25 cellular contexts compared by ENCODE assay signal in genomic region chr5:67808340-67808739, GRCh38.
A peak's percentile ranks its signal among the peaks of the same experiment; 100 is the strongest.
DNase-seq lines count a peak whose midpoint lies in the region; ATAC-seq and TF ChIP-seq lines count a peak whose summit lies in the region.
"Had no signal": no experiment of that assay in that cellular context is flagged by ENCODE, and none has a peak within 500 bp of the region (broad histone marks: within the 10 kb centered on the region; RNA-seq: fewer than 3 reads in every experiment).

No MANE protein-coding gene starts in this region.

- no peak overlapping the region for H3K4ac ChIP-seq in neuronal stem cell (ENCODE audit: low read length)

- H4K8ac ChIP-seq in neuronal stem cell (ENCODE audit: low read depth, low read length), result no peak overlapping the region

- H3K4me2 ChIP-seq in neuronal stem cell (ENCODE audit: insufficient read depth, low read length, poor library complexity, severe bottlenecking), result no peak overlapping the region

- no peaks in the 10 kb centered on the region for H3K36me3 ChIP-seq in neuronal stem cell (replicated peaks in 1 of 2; ENCODE audit: control insufficient read depth in 2 of 2, insufficient read depth in 2 of 2, low read length in 2 of 2)
- H3K36me3 ChIP-seq: BE2C, thyroid gland had no signal

- no peak for TF ChIP-seq CTCF in AG10803 (conservative IDR thresholded peaks at IDR 0.05; ENCODE audit: low read length)
- TF ChIP-seq CTCF in fibroblast of the aortic adventitia (IDR thresholded peaks at IDR 0.05; ENCODE audit: insufficient read depth, low read length), result no peak

- H2BK12ac ChIP-seq in neuronal stem cell (ENCODE audit: low read length), result no peak overlapping the region

- no CpG with 5 or more reads among the region's 2 CpGs for WGBS in neuronal stem cell (ENCODE audit: extremely low coverage in 2 of 2, insufficient read length in 2 of 2, insufficient replicate concordance in 1 of 2), 2 donors

- no peaks in the 10 kb centered on the region for H3K79me1 ChIP-seq in neuronal stem cell (ENCODE audit: low read depth, low read length)

- H3K4me3 ChIP-seq in AG10803 (ENCODE audit: low read length) (no peak overlapping the region), fibroblast of the aortic adventitia (ENCODE audit: low read depth, low read length) (no peak overlapping the region), neuronal stem cell (ENCODE audit: low read length in 2 of 2) (no peak overlapping the region)
- H3K4me3 ChIP-seq: dorsolateral prefrontal cortex, thyroid gland had no signal

- H3K27ac ChIP-seq in neuronal stem cell (replicated peaks; ENCODE audit: low read length), result no peak overlapping the region
- H3K27ac ChIP-seq: thyroid gland had no signal

- no peaks in the 10 kb centered on the region for H3K9me3 ChIP-seq in neuronal stem cell (replicated peaks in 1 of 2; ENCODE audit: control insufficient read depth in 2 of 2, insufficient read depth in 1 of 2, low read depth in 1 of 2, low read length in 2 of 2)
- H3K9me3 ChIP-seq: BE2C, thyroid gland had no signal

- H3K18ac ChIP-seq in neuronal stem cell (ENCODE audit: low read length), result no peak overlapping the region

- H2AFZ ChIP-seq in neuronal stem cell (ENCODE audit: low read length), result no peak overlapping the region

- H3K14ac ChIP-seq in neuronal stem cell (ENCODE audit: low read length), result no peak overlapping the region

- no peak overlapping the region for H3K9ac ChIP-seq in neuronal stem cell (ENCODE audit: low read depth, low read length, poor library complexity)

- ATAC-seq in HG03442 (IDR thresholded peaks at IDR 0.05; ENCODE audit: unreplicated experiment) (no peak), HG03025 (IDR thresholded peaks at IDR 0.05; ENCODE audit: low FRiP score, unreplicated experiment) (no peak)
- ATAC-seq: activated CD4-positive, alpha-beta T cell treated with anti-CD3 and anti-CD28 coated beads for 36 hours; HCT116; PC-3 had no signal

- H3K23ac ChIP-seq in neuronal stem cell (ENCODE audit: low read depth, low read length, poor library complexity), result no peak overlapping the region

- no peak overlapping the region for H2BK15ac ChIP-seq in neuronal stem cell (ENCODE audit: low read length)

- no peak overlapping the region for H2BK5ac ChIP-seq in neuronal stem cell (ENCODE audit: low read length)

- H4K91ac ChIP-seq in neuronal stem cell (ENCODE audit: low read depth, low read length, poor library complexity), result no peak overlapping the region

- DNase-seq in AG10803 (ENCODE audit: low read depth), result peak; percentile 51
- DNase-seq in LHCN-M2 (ENCODE audit: low read depth), result peak; percentile 36
- peak; percentile 59 for DNase-seq in fibroblast of the aortic adventitia (ENCODE audit: low read depth)
- DNase-seq in neuronal stem cell (ENCODE audit: low spot score), result no peak
- DNase-seq in activated CD4-positive, alpha-beta T cell treated with anti-CD3 and anti-CD28 coated beads, Interleukin-2, amount 50 U/mL, for 48 hours, result no peak
- no peak for DNase-seq in Ammon's horn (ENCODE audit: low spot score)
- DNase-seq: activated CD4-positive, alpha-beta T cell treated with anti-CD3 and anti-CD28 coated beads for 36 hours; activated CD8-positive, alpha-beta memory T cell treated with anti-CD3 and anti-CD28 coated beads for 24 hours; activated gamma-delta T cell; BE2C; cerebellar nuclear complex; COR-L47; DMS53; dorsolateral prefrontal cortex; KG1; kidney glomerular epithelial cell; MV-4-11; NCI-H146; NCI-H446; PC-3; SHP77 treated with DMSO at 0.1 percent for 48 hours had no signal

- H2AK5ac ChIP-seq in neuronal stem cell (ENCODE audit: low read depth, low read length), result peak overlapping the region; percentile 17

- no peak overlapping the region for H2BK120ac ChIP-seq in neuronal stem cell (ENCODE audit: low read depth, low read length)

- no peaks in the 10 kb centered on the region for H3K27me3 ChIP-seq in neuronal stem cell (ENCODE audit: control insufficient read depth in 3 of 3, insufficient read depth in 3 of 3, low read depth in 1 of 3, low read length in 3 of 3)
- H3K27me3 ChIP-seq: BE2C, dorsolateral prefrontal cortex, thyroid gland had no signal

- peaks cover 8 to 11% of the 10 kb centered on the region in 2 donors for H3K4me1 ChIP-seq in neuronal stem cell (ENCODE audit: control insufficient read depth in 2 of 2, insufficient read depth in 1 of 2, low read depth in 1 of 2, low read length in 2 of 2)
- H3K4me1 ChIP-seq: BE2C, thyroid gland had no signal

Comparison
In these comparisons a context has a peak if more than half of its experiments do, and no peak if none do; other contexts are left out.
1. DNase-seq: peak in AG10803 (single experiment), LHCN-M2 (single experiment) and fibroblast of the aortic adventitia (single experiment); none in neuronal stem cell (single experiment), activated CD4-positive, alpha-beta T cell treated with anti-CD3 and anti-CD28 coated beads, Interleukin-2, amount 50 U/mL, for 48 hours (0 of 2) and Ammon's horn (single experiment).